ENCODE assay signal across 9 cellular contexts in genomic region chr5:88142801-88143692, GRCh38.
DNase-seq lines count a peak whose midpoint lies in the region; ATAC-seq and TF ChIP-seq lines count a peak whose summit lies in the region.
"Had no signal": no experiment of that assay in that cellular context is flagged by ENCODE, and none has a peak within 500 bp of the region (broad histone marks: within the 10 kb centered on the region; RNA-seq: fewer than 3 reads in every experiment).

No MANE protein-coding gene starts in this region.

- peak overlapping the region; percentile 17 for H2AFZ ChIP-seq in mammary epithelial cell (ENCODE audit: low read depth, low read length)

- H3K27me3 ChIP-seq in HUES48 (ENCODE audit: control insufficient read depth, insufficient read depth, low read length) (peaks cover 73% of the 10 kb centered on the region), mammary epithelial cell (ENCODE audit: insufficient read depth, low read length) (peaks cover 12% of the 10 kb centered on the region), left lung (peaks cover 36 to 92% of the 10 kb centered on the region in 2 donors), BE2C (peaks cover 86% of the 10 kb centered on the region)

- ATAC-seq in left lung (no peak), GM21786 (IDR thresholded peaks at IDR 0.05; ENCODE audit: unreplicated experiment) (no peak), HG03469 (IDR thresholded peaks at IDR 0.05; ENCODE audit: unreplicated experiment) (no peak)

- TF ChIP-seq CTCF in mammary epithelial cell (conservative IDR thresholded peaks at IDR 0.05 in 1 of 2, IDR thresholded peaks at IDR 0.05 in 1 of 2; ENCODE audit: extremely low read depth in 1 of 2, insufficient read depth in 1 of 2, low read depth in 1 of 2, low read length in 2 of 2) (no peak), left lung (IDR thresholded peaks at IDR 0.05) (no peak), BE2C (IDR thresholded peaks at IDR 0.05; ENCODE audit: low read depth, low read length) (no peak)

- intact Hi-C loops in mammary epithelial cell (cut with micrococcal nuclease): loop anchor here (5.0 kb wide), 2 partner anchors 601 to 721 kb away; no protein-coding TSS in a partner anchor
- intact Hi-C loops in left lung (cut with DNase I): loop anchor here in 1 of 2 donors (10.0 kb wide), 1 partner anchor 542 kb away; no protein-coding TSS in a partner anchor

- in situ Hi-C loops in mammary epithelial cell (cut with MboI; ENCODE audit: low sequenced_read_pairs in 2 of 2): loop anchor here (10.0 to 25.0 kb wide), 2 partner anchors 544 to 718 kb away; no protein-coding TSS in a partner anchor

- H3K9ac ChIP-seq in HUES48 (ENCODE audit: low read depth, low read length) (no peak overlapping the region), mammary epithelial cell (ENCODE audit: insufficient read depth, low read length) (no peak overlapping the region)

- no peaks in the 10 kb centered on the region for H4K20me1 ChIP-seq in mammary epithelial cell (ENCODE audit: insufficient read depth, low read length)

- DNase-seq in mammary epithelial cell (peak; percentile 8), left lung (no peak), superior temporal gyrus (ENCODE audit: extremely low spot score) (peak; percentile 79), BE2C (no peak)
- DNase-seq in stimulated activated naive CD4-positive, alpha-beta T cell (lab: John Stamatoyannopoulos, UW): no peak

- 31% methylated on average over 20 of the region's 20 CpGs for WGBS in mammary epithelial cell (ENCODE audit: low coverage, missing lambda C conversion rate)

- no peaks in the 10 kb centered on the region for H3K9me3 ChIP-seq in HUES48 (ENCODE audit: control insufficient read depth, insufficient read depth, low read length)
- no peaks in the 10 kb centered on the region for H3K9me3 ChIP-seq in mammary epithelial cell (replicated peaks; ENCODE audit: insufficient read depth, low read length)
- no peaks in the 10 kb centered on the region for H3K9me3 ChIP-seq in left lung
- H3K9me3 ChIP-seq in BE2C: no peaks in the 10 kb centered on the region

- peaks cover 51% of the 10 kb centered on the region for H3K4me1 ChIP-seq in HUES48 (ENCODE audit: control insufficient read depth, insufficient read depth, low read length)
- peaks cover 21% of the 10 kb centered on the region for H3K4me1 ChIP-seq in mammary epithelial cell (ENCODE audit: insufficient read depth, low read length)
- peaks cover 5 to 27% of the 10 kb centered on the region in 2 donors for H3K4me1 ChIP-seq in left lung
- peaks cover 7% of the 10 kb centered on the region for H3K4me1 ChIP-seq in BE2C

- BruUV-seq in mammary epithelial cell (replicated peaks; lab: Mats Ljungman, UMichigan): no TSS peak

- peak overlapping the region; percentile 92 for H3K4me2 ChIP-seq in mammary epithelial cell (ENCODE audit: insufficient read depth, low read depth, low read length)

- H3K27ac ChIP-seq in HUES48 (ENCODE audit: low read depth, low read length): no peak overlapping the region
- H3K27ac ChIP-seq in mammary epithelial cell (ENCODE audit: insufficient read depth, low read depth, low read length): no peak overlapping the region
- H3K27ac ChIP-seq in left lung: no peak overlapping the region
- H3K27ac ChIP-seq: HL-60 had no signal

- H3K36me3 ChIP-seq in HUES48 (ENCODE audit: control insufficient read depth, insufficient read depth, low read length) (no peaks in the 10 kb centered on the region), mammary epithelial cell (ENCODE audit: insufficient read depth, low read length) (no peaks in the 10 kb centered on the region), left lung (no peaks in the 10 kb centered on the region), BE2C (no peaks in the 10 kb centered on the region)

- H3K79me2 ChIP-seq in mammary epithelial cell (ENCODE audit: insufficient read depth, low read length): no peaks in the 10 kb centered on the region

- CTCF ChIA-PET in mammary epithelial cell (lab: Charles Lee; ENCODE audit: low non-redundant PET): no interaction called here

- H3K4me3 ChIP-seq in HUES48 (ENCODE audit: low read depth, low read length) (peak overlapping the region; percentile 48), mammary epithelial cell (replicated peaks in 1 of 3; ENCODE audit: insufficient read depth in 1 of 3, low read depth in 2 of 3, low read length in 3 of 3) (peak overlapping the region in 2 of 3 experiments; percentile 46 to 47), left lung (peak overlapping the region; percentile 5 to 38), BE2C (ENCODE audit: low read depth, low read length) (no peak overlapping the region)

- dilution Hi-C loops in mammary epithelial cell (cut with HindIII; ENCODE audit: low sequenced_read_pairs): no loop called here

Comparison
In these comparisons a context has a peak if more than half of its experiments do, and no peak if none do; other contexts are left out.
1. DNase-seq: peak in mammary epithelial cell (single experiment) and superior temporal gyrus (single experiment); none in left lung (0 of 2), stimulated activated naive CD4-positive, alpha-beta T cell (0 of 6) and BE2C (single experiment).